ENCODE assay signal across 24 cellular contexts in genomic region chr3:95588473-95588872, GRCh38.
"Had no signal": no experiment of that assay in that cellular context is flagged by ENCODE, and none has a peak within 500 bp of the region (broad histone marks: within the 10 kb centered on the region; RNA-seq: fewer than 3 reads in every experiment).

No MANE protein-coding gene starts in this region.

- H3K4me1 ChIP-seq: esophagus muscularis mucosa, foreskin keratinocyte, gastroesophageal sphincter, heart left ventricle, left ventricle myocardium inferior, pancreas, right lobe of liver, suprapubic skin had no signal

- H3K27me3 ChIP-seq: esophagus muscularis mucosa, foreskin keratinocyte, gastroesophageal sphincter, heart left ventricle, hepatocyte, neutrophil, pancreas, right lobe of liver, suprapubic skin had no signal

- H3K27me3 Mint-ChIP-seq: memory B cell; stimulated activated naive B cell treated with anti-CD40 and anti-IgM and Interleukin-4, amounts not matched to agents 10 μg/mL and 1 μg/mL and 100 μg/mL, for 72 hours; stimulated activated naive CD8-positive, alpha-beta T cell treated with anti-CD3 and anti-CD28 coated beads, Interleukin-15, Interleukin-2, amounts not matched to agents 100 ng/mL and 50 ng/mL, for 24 hours had no signal

- H3K9me3 ChIP-seq: esophagus muscularis mucosa, gastroesophageal sphincter, left ventricle myocardium inferior, neutrophil, pancreas, right lobe of liver, suprapubic skin had no signal

- H3K36me3 ChIP-seq: esophagus muscularis mucosa, gastroesophageal sphincter, heart left ventricle, left ventricle myocardium inferior, neutrophil, pancreas, right lobe of liver, suprapubic skin had no signal

- H3K4me3 Mint-ChIP-seq: memory B cell; natural killer cell; stimulated activated naive B cell treated with anti-CD40 and anti-IgM and Interleukin-4, amounts not matched to agents 10 μg/mL and 1 μg/mL and 100 μg/mL, for 72 hours; stimulated activated naive CD8-positive, alpha-beta T cell treated with anti-CD3 and anti-CD28 coated beads, Interleukin-15, Interleukin-2, amounts not matched to agents 100 ng/mL and 50 ng/mL, for 24 hours had no signal

- H3K27ac ChIP-seq: coronary artery, esophagus muscularis mucosa, foreskin keratinocyte, gastroesophageal sphincter, heart left ventricle, hepatocyte, left ventricle myocardium inferior, neutrophil, pancreas, right lobe of liver, suprapubic skin had no signal

- ATAC-seq: foreskin keratinocyte; gastroesophageal sphincter; heart left ventricle; left colon; natural killer cell; pancreas; stimulated activated naive B cell treated with anti-CD40 and anti-IgM and Interleukin-4, amounts not matched to agents 10 μg/mL and 1 μg/mL and 100 μg/mL, for 72 hours had no signal

- H3K4me1 Mint-ChIP-seq: memory B cell; natural killer cell; stimulated activated naive B cell treated with anti-CD40 and anti-IgM and Interleukin-4, amounts not matched to agents 10 μg/mL and 1 μg/mL and 100 μg/mL, for 72 hours had no signal

- H3K4me2 ChIP-seq: hepatocyte had no signal

- H3K4me3 ChIP-seq: coronary artery, esophagus muscularis mucosa, gastroesophageal sphincter, heart left ventricle, hepatocyte, left ventricle myocardium inferior, lung, pancreas, right lobe of liver, suprapubic skin had no signal

- H3K27ac Mint-ChIP-seq: memory B cell; natural killer cell; stimulated activated naive B cell treated with anti-CD40 and anti-IgM and Interleukin-4, amounts not matched to agents 10 μg/mL and 1 μg/mL and 100 μg/mL, for 72 hours; stimulated activated naive CD8-positive, alpha-beta T cell treated with anti-CD3 and anti-CD28 coated beads, Interleukin-15, Interleukin-2, amounts not matched to agents 100 ng/mL and 50 ng/mL, for 24 hours had no signal

- H2AFZ ChIP-seq: hepatocyte had no signal

- DNase-seq: dermis blood vessel endothelial cell; effector memory CD4-positive, alpha-beta T cell; foreskin keratinocyte; left colon; left ventricle myocardium inferior; natural killer cell; right lobe of liver; small intestine; stimulated activated CD4-positive, alpha-beta T cell treated with anti-CD3 and anti-CD28 coated beads, Interleukin-12 subunit alpha, Interleukin-12 subunit beta, amount 100 ng/mL, for 4 hours; stimulated activated CD4-positive, alpha-beta T cell treated with anti-CD3 and anti-CD28 coated beads, Interleukin-1b, Interleukin-23, amount 100 ng/mL, for 48 hours; stimulated activated CD4-positive, alpha-beta T cell treated with anti-CD3 and anti-CD28 coated beads, Interleukin-4, amount 100 ng/mL, for 1 hour; stimulated activated naive B cell treated with anti-CD40 and anti-IgM and Interleukin-4, amounts not matched to agents 10 μg/mL and 1 μg/mL and 100 μg/mL, for 72 hours; trophoblast cell had no signal
